Comparison of ENCODE assay signal across 14 cellular contexts in the genomic region with DNA sequence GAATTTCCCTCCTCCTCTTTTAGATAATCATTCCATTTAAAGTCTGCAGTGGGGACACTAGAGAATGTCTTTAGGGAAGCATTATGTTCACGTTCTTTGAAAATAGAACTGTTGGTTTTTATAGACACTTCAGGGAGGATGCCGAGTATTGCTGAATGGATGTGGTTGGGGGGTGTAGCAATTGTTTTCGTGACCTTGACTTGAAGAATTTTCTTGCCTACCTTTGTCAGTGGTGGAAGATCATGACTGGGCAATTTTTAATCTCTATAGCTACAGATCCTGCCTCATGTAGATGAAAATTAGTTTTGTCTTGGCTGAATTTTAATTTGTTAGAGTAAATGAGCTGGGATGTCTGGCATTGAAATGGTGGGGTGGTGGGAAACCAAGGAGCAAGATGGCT.
"Had no signal": no experiment of that assay in that cellular context is flagged by ENCODE, and none has a peak within 500 bp of the region (broad histone marks: within the 10 kb centered on the region; RNA-seq: fewer than 3 reads in every experiment).

No MANE protein-coding gene starts in this region.

- ATAC-seq: left lobe of liver; naive thymus-derived CD4-positive, alpha-beta T cell had no signal

- H3K9me3 ChIP-seq: prostate gland, sigmoid colon had no signal

- H3K27ac ChIP-seq: cardiac muscle cell, prostate gland, sigmoid colon had no signal

- H3K27me3 ChIP-seq: cardiac muscle cell, sigmoid colon had no signal

- DNase-seq: activated B cell treated with CpG ODN at 0.5 μM for 24 hours; activated CD4-positive, alpha-beta T cell treated with anti-CD3 and anti-CD28 coated beads, Interleukin-2, amount 10 ng/mL, durations not matched to agents 7 days and 5 days; activated CD8-positive, alpha-beta memory T cell treated with anti-CD3 and anti-CD28 coated beads for 24 hours; activated naive CD4-positive, alpha-beta T cell treated with anti-CD3 and anti-CD28 coated beads for 36 hours; islet precursor cell; mammary epithelial cell; occipital lobe; sigmoid colon; stimulated activated CD4-positive, alpha-beta T cell treated with anti-CD3 and anti-CD28 coated beads, Interleukin-12 subunit alpha, Interleukin-12 subunit beta, amount 100 ng/mL, for 4 hours; stimulated activated naive CD4-positive, alpha-beta T cell treated with Interleukin-2 at 50 U/mL for 16 hours had no signal

- H3K4me3 ChIP-seq: cardiac muscle cell, prostate gland, sigmoid colon had no signal

- H3K36me3 ChIP-seq: cardiac muscle cell, prostate gland, sigmoid colon had no signal
